ENCODE assay signal across 8 cellular contexts in genomic region chr6:159789377-159790148, GRCh38.
DNase-seq lines count a peak whose midpoint lies in the region; ATAC-seq and FAIRE-seq lines count a peak whose summit lies in the region.

TCP1 (minus strand) TSS chr6:159789602; CDS start chr6:159789468, 134 bp downstream.

- ATAC-seq in GM21367 (IDR thresholded peaks at IDR 0.05; ENCODE audit: unreplicated experiment): peak; percentile 61
- peak; percentile 77 for ATAC-seq in effector memory CD8-positive, alpha-beta T cell (replicated peaks)

- no peaks in the 10 kb centered on the region for H3K27me3 Mint-ChIP-seq in effector memory CD8-positive, alpha-beta T cell

- H3K36me3 Mint-ChIP-seq in effector memory CD8-positive, alpha-beta T cell (ENCODE audit: insufficient read depth): peaks cover 91% of the 10 kb centered on the region

- peak; percentile 93 for FAIRE-seq in HTR-8/SVneo (lab: Jason Lieb, UNC)

- H3K27ac Mint-ChIP-seq in effector memory CD8-positive, alpha-beta T cell: peak within 1 kb of the TSS; percentile 92 to 95

- DNase-seq in COLO829 (ENCODE audit: low spot score) (peak; percentile 99), HTR-8/SVneo (ENCODE audit: insufficient read length, low spot score) (peak; percentile 90), NOMO-1 treated with dmso at 0.1 percent for 144 hours (lab: John Stamatoyannopoulos, UW; ENCODE audit: unreplicated experiment) (peak; percentile 99), medulla oblongata (ENCODE audit: extremely low spot score) (peak; percentile 100)
- peak; percentile 88 to 97 (median 96) for DNase-seq in activated CD8-positive, alpha-beta memory T cell treated with anti-CD3 and anti-CD28 coated beads for 48 hours (ENCODE audit: low read depth in 2 of 3, low spot score in 2 of 3)
- DNase-seq in effector memory CD8-positive, alpha-beta T cell: peak; percentile 93 to 98 (median 95)
- peak; percentile 99 for DNase-seq in stimulated activated CD8-positive, alpha-beta memory T cell treated with anti-CD3 and anti-CD28 coated beads, Interleukin-12 subunit alpha, Interleukin-12 subunit beta, amount 100 ng/mL, for 1 hour (ENCODE audit: low read depth)

- H3K4me3 Mint-ChIP-seq in effector memory CD8-positive, alpha-beta T cell: peak within 1 kb of the TSS; percentile 95 to 100

- H3K4me1 Mint-ChIP-seq in effector memory CD8-positive, alpha-beta T cell (ENCODE audit: low read depth in 2 of 2): peaks cover 29 to 50% of the 10 kb centered on the region in 2 donors

- H3K9me3 Mint-ChIP-seq in effector memory CD8-positive, alpha-beta T cell: no peaks in the 10 kb centered on the region

Comparison
In these comparisons a context has a peak if more than half of its experiments do, and no peak if none do; other contexts are left out.
1. Peak in every context shown above with its lines: DNase-seq and ATAC-seq.